In genomic region chr6:27871919-27872633, GRCh38 we compare ENCODE assay signal across 8 cellular contexts. TPM values are rescaled to one million over a fixed set of nuclear protein-coding genes. Genes with fewer than 3 reads are reported as not detected.
A peak's percentile ranks its signal among the peaks of the same experiment; 100 is the strongest.
DNase-seq lines count a peak whose midpoint lies in the region; ATAC-seq, FAIRE-seq and TF ChIP-seq lines count a peak whose summit lies in the region.

No MANE protein-coding gene starts in this region.

- intact Hi-C loops in HepG2 (cut with micrococcal nuclease; ENCODE audit: unreplicated experiment) (no loop called here), colonic mucosa (cut with DNase I) (no loop called here)

- no peak overlapping the region for H2AFZ ChIP-seq in HepG2 (ENCODE audit: low read length)

- H4K20me1 ChIP-seq in HepG2 (ENCODE audit: insufficient read depth, low read length) = no peaks in the 10 kb centered on the region

- in situ Hi-C loops in HepG2 (cut with HindIII; ENCODE audit: extremely low pct_ligation_motif_present, low pct_unique_long_range_greater_than_20kb) = no loop called here

- BruUV-seq in HepG2 (replicated peaks; lab: Mats Ljungman, UMichigan) = no TSS peak

- TF ChIP-seq POLR2A in HepG2 (IDR thresholded peaks at IDR 0.05; ENCODE audit: insufficient read depth in 1 of 2, low read depth in 2 of 2, low read length in 2 of 2) = no peak

- FAIRE-seq in HepG2 (lab: Jason Lieb, UNC) = no peak

- no peak overlapping the region for H3K4me2 ChIP-seq in HepG2 (ENCODE audit: low read depth, low read length)

- POLR2A ChIA-PET in HepG2 (lab: Yijun Ruan, JAX) = interaction anchor here (1.8 kb wide), 1 partner anchor 21 kb away, joined by 5 read pairs; a partner anchor contains a TSS

- TF ChIP-seq CTCF in liver (IDR thresholded peaks at IDR 0.05; ENCODE audit: low read depth, low read length, missing input control) = no peak
- TF ChIP-seq CTCF in HepG2 (CRISPR knock-in tag; IDR thresholded peaks at IDR 0.05) = no peak
- no peak for TF ChIP-seq CTCF in colonic mucosa (IDR thresholded peaks at IDR 0.05)

- H3K9me3 ChIP-seq in liver (ENCODE audit: control insufficient read depth in 4 of 4, low read length in 3 of 4) (no peaks in the 10 kb centered on the region), HepG2 (ENCODE audit: low read length) (no peaks in the 10 kb centered on the region), colonic mucosa (no peaks in the 10 kb centered on the region)

- H3K36me3 ChIP-seq in liver (ENCODE audit: control insufficient read depth in 4 of 4, insufficient read depth in 3 of 4, low read depth in 1 of 4, low read length in 3 of 4) = no peaks in the 10 kb centered on the region
- H3K36me3 ChIP-seq in HepG2 (replicated peaks in 1 of 2; ENCODE audit: control insufficient read depth in 1 of 2, insufficient read depth in 2 of 2, low read length in 2 of 2) = no peaks in the 10 kb centered on the region
- H3K36me3 ChIP-seq in colonic mucosa = no peaks in the 10 kb centered on the region

- TF ChIP-seq EP300 in HepG2 (IDR thresholded peaks at IDR 0.05; ENCODE audit: low read depth in 2 of 2, low read length in 2 of 2) = no peak
- no peak for TF ChIP-seq EP300 in HepG2 (CRISPR knock-in tag; IDR thresholded peaks at IDR 0.05; ENCODE audit: borderline replicate concordance)

- 3% methylated on average over 50 of the region's 50 CpGs for WGBS in liver
- WGBS in HepG2 (ENCODE audit: low lambda C conversion rate) = 79% methylated on average over 47 of the region's 50 CpGs

- peak overlapping the region; percentile 56 to 95 (median 75) for H3K4me3 ChIP-seq in liver (ENCODE audit: low read depth in 1 of 3, low read length in 3 of 3)
- H3K4me3 ChIP-seq in HepG2 (replicated peaks in 1 of 3; ENCODE audit: insufficient read depth in 1 of 3, low read depth in 2 of 3, low read length in 3 of 3) = no peak overlapping the region
- H3K4me3 ChIP-seq in colonic mucosa = peak overlapping the region; percentile 48

- no peaks in the 10 kb centered on the region for H3K79me2 ChIP-seq in HepG2 (ENCODE audit: insufficient read depth, low read length)

- peaks cover 0 to 21% (median 4%) of the 10 kb centered on the region in 4 donors for H3K4me1 ChIP-seq in liver (ENCODE audit: control insufficient read depth in 4 of 4, insufficient read depth in 4 of 4, low read length in 3 of 4)
- H3K4me1 ChIP-seq in HepG2 (ENCODE audit: insufficient read depth, low read length) = no peaks in the 10 kb centered on the region
- no peaks in the 10 kb centered on the region for H3K4me1 ChIP-seq in colonic mucosa

- H3K27ac ChIP-seq in liver (ENCODE audit: low read depth in 1 of 2, low read length in 2 of 2) = peak overlapping the region; percentile 85 to 94
- no peak overlapping the region for H3K27ac ChIP-seq in HepG2 (ENCODE audit: extremely low read length, insufficient read depth, low read length)
- H3K27ac ChIP-seq in colonic mucosa = peak overlapping the region; percentile 94

- peak in 1 of 2 donors; percentile 35 for TF ChIP-seq RAD21 in liver (IDR thresholded peaks at IDR 0.05)
- TF ChIP-seq RAD21 in HepG2 (CRISPR knock-in tag; IDR thresholded peaks at IDR 0.05) = no peak

- H3K27me3 ChIP-seq in liver (ENCODE audit: control insufficient read depth in 4 of 4, insufficient read depth in 4 of 4, low read length in 3 of 4) (no peaks in the 10 kb centered on the region), HepG2 (ENCODE audit: control insufficient read depth in 1 of 2, insufficient read depth in 2 of 2, low read length in 2 of 2) (peaks cover 0 to 14% of the 10 kb centered on the region in 2 experiments; a peak in 3 of 5 replicates), colonic mucosa (no peaks in the 10 kb centered on the region)

- CTCF ChIA-PET in HepG2 (lab: Yijun Ruan, JAX; ENCODE audit: low intra/inter-chr PET ratio, low total read pairs) = no interaction called here

- no peak for ATAC-seq in HepG2
- ATAC-seq in HG03025 (IDR thresholded peaks at IDR 0.05; ENCODE audit: low FRiP score, unreplicated experiment) = peak; percentile 47

- DNase-seq in HepG2 (ENCODE audit: low spot score) (no peak), NCI-H2107 treated with DMSO at 0.1 percent for 48 hours (lab: John Stamatoyannopoulos, UW; ENCODE audit: unreplicated experiment) (peak; percentile 75), colonic mucosa (peak; percentile 93), left kidney (ENCODE audit: low read depth, low spot score) (peak; percentile 99)
- DNase-seq in activated CD4-positive, alpha-beta T cell treated with anti-CD3 and anti-CD28 coated beads for 1 hour = peak; percentile 72
- peak; percentile 63 to 71 for DNase-seq in stimulated activated CD4-positive, alpha-beta T cell treated with anti-CD3 and anti-CD28 coated beads, Interleukin-4, amount 100 ng/mL, for 48 hours (ENCODE audit: low read depth in 2 of 2)

- peak overlapping the region; percentile 78 to 93 for H3K9ac ChIP-seq in liver (ENCODE audit: low read depth in 1 of 2, low read length in 2 of 2)
- no peak overlapping the region for H3K9ac ChIP-seq in HepG2 (ENCODE audit: insufficient read depth, low read depth, low read length)
- peak overlapping the region; percentile 48 to 86 for H3K9ac ChIP-seq in colonic mucosa (ENCODE audit: low read depth in 2 of 2, low read length in 2 of 2)

TF ChIP-seq in liver, 16 proteins besides CTCF, POLR2A, EP300 and RAD21 (continues in another document):
- TF ChIP-seq HNF4G (IDR thresholded peaks at IDR 0.05) (no peak), TAF1 (conservative IDR thresholded peaks at IDR 0.05) (peak; percentile 99)

TF ChIP-seq in HepG2, 621 proteins besides CTCF, POLR2A, EP300 and RAD21:
- no peak for TF ChIP-seq CHCHD3 (CRISPR knock-in tag; IDR thresholded peaks at IDR 0.05)
- no peak for TF ChIP-seq DMAP1 (CRISPR knock-in tag; IDR thresholded peaks at IDR 0.05)
- no peak for TF ChIP-seq POLR2AphosphoS5 (IDR thresholded peaks at IDR 0.05; ENCODE audit: low read depth, low read length)
- no peak for TF ChIP-seq MAZ (IDR thresholded peaks at IDR 0.05; ENCODE audit: borderline replicate concordance, low read depth, low read length)
- no peak for TF ChIP-seq MAZ (CRISPR knock-in tag; IDR thresholded peaks at IDR 0.05; ENCODE audit: low read depth)
- TF ChIP-seq RORA (CRISPR knock-in tag; IDR thresholded peaks at IDR 0.05) = no peak
- TF ChIP-seq ADNP (CRISPR knock-in tag; IDR thresholded peaks at IDR 0.05) = no peak
- no peak for TF ChIP-seq TAF1 (CRISPR knock-in tag; IDR thresholded peaks at IDR 0.05)
- TF ChIP-seq KLF13 (CRISPR knock-in tag; IDR thresholded peaks at IDR 0.05) = no peak
- TF ChIP-seq HIC2 (CRISPR knock-in tag; IDR thresholded peaks at IDR 0.05; ENCODE audit: low read depth) = no peak
- no peak for TF ChIP-seq ZNF484 (CRISPR knock-in tag; IDR thresholded peaks at IDR 0.05; ENCODE audit: borderline replicate concordance, low read depth)

RNA-seq across cellular contexts. Expression of gene OR2B2, which starts 40.1 kb away (rescaled TPM):
- total RNA-seq in liver = not detected
- polyA plus RNA-seq in liver = not detected
- not detected in 2 replicates for total RNA-seq in HepG2 (2016; rRNA removed; fragmentation: Illumina TruSeq; extraction: Trizol)
- total RNA-seq in HepG2 (2016; cell fraction: cytosol; rRNA removed; fragmentation: Illumina TruSeq; extraction: Trizol; ENCODE audit: low read depth) = not detected in 2 replicates
- not detected in 2 replicates for total RNA-seq in HepG2 (2016; cell fraction: insoluble cytoplasmic fraction; rRNA removed; fragmentation: Illumina TruSeq; extraction: Trizol)
- total RNA-seq in HepG2 (2016; cell fraction: membrane; rRNA removed; fragmentation: Illumina TruSeq; extraction: Trizol) = not detected in 2 replicates
- not detected in 2 replicates for total RNA-seq in HepG2 (2016; cell fraction: nucleus; rRNA removed; fragmentation: Illumina TruSeq; extraction: Trizol)
- polyA plus RNA-seq in HepG2 (2011; rRNA removed) = not detected in 2 replicates
- polyA plus RNA-seq in HepG2 (2011; cell fraction: cytosol; rRNA removed) = not detected in 2 replicates
- polyA plus RNA-seq in HepG2 (2011; cell fraction: nucleus; rRNA removed) = not detected in 2 replicates
- not detected in 2 replicates for polyA plus RNA-seq in HepG2 (2012)
- polyA plus RNA-seq in HepG2 (2016; cell fraction: cytosol; fragmentation: Illumina TruSeq; extraction: Trizol; ENCODE audit: low read depth) = not detected in 2 replicates
- polyA plus RNA-seq in HepG2 (2016; cell fraction: insoluble cytoplasmic fraction; fragmentation: Illumina TruSeq; extraction: Trizol; ENCODE audit: low read depth) = not detected in 2 replicates
- not detected in 2 replicates for polyA plus RNA-seq in HepG2 (2016; cell fraction: membrane; fragmentation: Illumina TruSeq; extraction: Trizol; ENCODE audit: low read depth)
- not detected in 2 replicates for polyA plus RNA-seq in HepG2 (2016; cell fraction: nucleus; fragmentation: Illumina TruSeq; extraction: Trizol; ENCODE audit: insufficient read depth, low read depth)
- polyA minus RNA-seq in HepG2 (2011; rRNA and poly(A)+ RNA removed; ENCODE audit: low replicate concordance) = not detected in 2 replicates
- polyA minus RNA-seq in HepG2 (2011; cell fraction: cytosol; rRNA and poly(A)+ RNA removed) = not detected in 2 replicates
- not detected in 2 replicates for polyA minus RNA-seq in HepG2 (2011; cell fraction: nucleus; rRNA and poly(A)+ RNA removed)
- total RNA-seq in colonic mucosa = not detected

Comparison
In these comparisons a context has a peak if more than half of its experiments do, and no peak if none do; other contexts are left out.
1. H3K4me3 ChIP-seq: peak in liver (3 of 3) and colonic mucosa (single experiment); none in HepG2 (0 of 3).